8 cellular contexts compared by ENCODE assay signal in the genomic region with DNA sequence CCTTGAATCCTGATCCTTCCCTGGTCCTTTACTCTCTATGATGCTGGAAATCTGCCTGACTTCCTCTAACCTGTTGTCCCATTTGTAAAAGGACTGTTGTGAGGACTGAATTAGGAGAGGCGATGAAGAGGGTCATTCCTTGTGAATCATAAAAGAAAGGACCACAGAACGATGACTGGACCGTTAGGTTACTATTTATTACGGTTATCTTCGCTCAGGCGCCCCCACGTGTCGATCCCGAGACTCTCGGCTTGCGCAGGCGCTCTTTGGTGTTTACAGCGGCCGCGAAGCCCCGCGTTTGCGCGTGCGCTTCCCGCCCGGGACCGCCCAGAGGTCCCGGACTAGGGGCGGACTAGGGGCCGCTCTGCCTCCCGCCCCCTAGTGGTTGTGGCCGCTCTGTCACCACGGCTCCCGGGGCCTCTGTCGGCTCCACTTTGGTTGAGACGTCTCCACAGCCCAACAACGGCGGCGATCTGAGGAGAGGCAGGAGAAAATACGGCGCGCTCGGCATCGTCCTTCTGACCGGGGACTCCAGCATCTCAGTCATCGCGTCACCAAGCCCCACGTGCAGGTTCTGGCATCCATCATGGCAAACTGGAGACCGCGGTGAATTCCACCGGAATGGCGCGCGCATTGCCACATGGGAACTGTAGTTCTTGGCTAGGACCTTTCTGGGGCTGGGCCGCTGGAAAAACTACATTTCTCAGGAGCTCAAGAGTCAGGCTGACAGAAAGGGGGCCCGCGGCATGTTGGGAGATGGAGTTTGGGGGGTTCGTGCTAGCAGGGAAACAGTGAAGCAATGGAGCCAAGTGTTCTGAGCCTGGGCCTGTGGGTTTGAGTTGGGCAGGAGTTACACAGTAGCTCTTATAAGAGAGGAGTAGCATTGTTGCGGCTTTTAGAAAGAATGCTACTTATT.
DNase-seq lines count a peak whose midpoint lies in the region; ATAC-seq and TF ChIP-seq lines count a peak whose summit lies in the region.

A gene with protein sequence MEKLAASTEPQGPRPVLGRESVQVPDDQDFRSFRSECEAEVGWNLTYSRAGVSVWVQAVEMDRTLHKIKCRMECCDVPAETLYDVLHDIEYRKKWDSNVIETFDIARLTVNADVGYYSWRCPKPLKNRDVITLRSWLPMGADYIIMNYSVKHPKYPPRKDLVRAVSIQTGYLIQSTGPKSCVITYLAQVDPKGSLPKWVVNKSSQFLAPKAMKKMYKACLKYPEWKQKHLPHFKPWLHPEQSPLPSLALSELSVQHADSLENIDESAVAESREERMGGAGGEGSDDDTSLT (minus strand): TSS at position 596 of the 916 bp plus-strand sequence. CDS start 12,866 bp downstream, outside the sequence.

- ATAC-seq in GM18907 (IDR thresholded peaks at IDR 0.05; ENCODE audit: unreplicated experiment): peak; percentile 90
- peak; percentile 86 for ATAC-seq in HG03159 (IDR thresholded peaks at IDR 0.05; ENCODE audit: unreplicated experiment)

- DNase-seq in AG08396 (ENCODE audit: low spot score): peak; percentile 99
- DNase-seq in NCI-H2227 treated with DMSO at 0.1 percent for 48 hours (lab: John Stamatoyannopoulos, UW): peak; percentile 98
- peak; percentile 96 to 97 for DNase-seq in cardiac fibroblast (ENCODE audit: low read depth in 2 of 2)
- peak; percentile 97 for DNase-seq in iPS-NIHi7 (ENCODE audit: extremely low spot score)
- DNase-seq in smooth muscle cell of the brain vasculature (ENCODE audit: low read depth, low spot score): peak; percentile 87

- peak; percentile 97 for TF ChIP-seq CTCF in WI38 (IDR thresholded peaks at IDR 0.05; ENCODE audit: low read depth, low read length)
- TF ChIP-seq CTCF in cardiac fibroblast (IDR thresholded peaks at IDR 0.05; ENCODE audit: low read depth, low read length): peak; percentile 92

- H3K4me3 ChIP-seq in WI38 (ENCODE audit: low read depth, low read length) (peak within 1 kb of the TSS; percentile 73), cardiac fibroblast (replicated peaks in 1 of 2; ENCODE audit: low read depth in 2 of 2, low read length in 2 of 2) (peak within 1 kb of the TSS; percentile 71 to 74)

Comparison
In these comparisons a context has a peak if more than half of its experiments do, and no peak if none do; other contexts are left out.
1. Peak in every context shown above with its lines: DNase-seq, ATAC-seq and H3K4me3 ChIP-seq.